9 cellular contexts compared by ENCODE assay signal in the genomic region with DNA sequence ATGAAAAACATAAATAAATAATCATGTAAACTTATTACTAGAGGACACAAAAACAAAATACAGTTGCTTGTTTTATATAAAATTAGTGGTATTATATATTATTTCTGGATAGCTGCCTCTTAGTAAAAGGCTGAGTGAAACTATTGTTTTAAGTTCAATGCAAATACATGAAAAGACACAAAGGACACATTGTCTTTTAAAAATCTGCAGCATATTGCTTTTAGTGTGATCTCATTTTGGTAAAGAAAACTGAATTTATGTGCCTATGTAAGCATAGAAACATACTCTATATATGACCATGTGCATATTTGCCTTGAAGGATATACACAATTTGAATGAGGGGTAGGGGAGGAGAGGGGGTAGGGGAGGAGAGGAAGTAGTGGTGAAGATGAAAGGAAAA. TPM values are rescaled to one million over a fixed set of nuclear protein-coding genes. Genes with fewer than 3 reads are reported as not detected.
"Had no signal": no experiment of that assay in that cellular context is flagged by ENCODE, and none has a peak within 500 bp of the region (broad histone marks: within the 10 kb centered on the region; RNA-seq: fewer than 3 reads in every experiment).

No MANE protein-coding gene starts in this region.

- FAIRE-seq: H1, H54, HTR-8/SVneo had no signal

- ATAC-seq: GM23338 had no signal

- H3K4me2 ChIP-seq: GM23338, KMS-11 had no signal

- H3K9ac ChIP-seq: KMS-11 had no signal

- DNase-seq: H9, HCEC 1CT, KBM-7 had no signal

- H3K27ac ChIP-seq: KMS-11 had no signal

- H2AFZ ChIP-seq: GM23338 had no signal

- H3K4me3 ChIP-seq: GM23338 had no signal

RNA-seq across cellular contexts. Expression of a gene that starts 5.9 kb away (rescaled TPM):
- total RNA-seq: GM23338, H1, H9 had no signal
- polyA plus RNA-seq: GM23338, H1, IgD-negative memory B cell had no signal
